In the genomic region with DNA sequence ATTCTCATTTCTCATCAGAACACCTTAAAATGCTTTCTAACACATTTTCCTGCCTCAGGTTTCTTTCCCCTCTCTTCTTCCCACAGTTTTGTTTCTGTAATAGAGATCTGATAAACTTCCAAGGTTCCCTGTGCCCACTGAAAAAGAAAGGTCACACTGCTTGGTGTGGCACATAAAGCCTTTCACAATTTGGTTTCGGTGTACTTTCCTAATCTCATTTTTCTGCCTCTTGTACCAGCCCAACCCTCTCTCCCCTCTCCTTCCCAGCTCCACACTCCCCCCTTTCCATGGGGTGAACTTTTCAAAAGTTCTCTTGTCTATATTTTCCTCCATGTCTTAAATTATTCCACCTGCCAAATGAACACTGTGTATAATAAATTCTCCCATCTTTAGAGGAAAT, we compare ENCODE assay signal across 16 cellular contexts. TPM values are rescaled to one million over a fixed set of nuclear protein-coding genes. Genes with fewer than 3 reads are reported as not detected.
DNase-seq lines count a peak whose midpoint lies in the region; ATAC-seq, FAIRE-seq and TF ChIP-seq lines count a peak whose summit lies in the region.
"Had no signal": no experiment of that assay in that cellular context is flagged by ENCODE, and none has a peak within 500 bp of the region (broad histone marks: within the 10 kb centered on the region; RNA-seq: fewer than 3 reads in every experiment).

No MANE protein-coding gene starts in this region.

- H3K9ac ChIP-seq in iPS-15b (ENCODE audit: low read depth, low read length): peak overlapping the region; percentile 17

- H3K4me3 Mint-ChIP-seq in T-helper 17 cell: peak overlapping the region; percentile 59
- H3K4me3 Mint-ChIP-seq in stimulated activated memory B cell treated with anti-CD40 and anti-IgM and Interleukin-4, amounts not matched to agents 10 μg/mL and 1 μg/mL and 100 μg/mL, for 72 hours: no peak overlapping the region
- H3K4me3 Mint-ChIP-seq in activated CD4-positive, alpha-beta T cell treated with anti-CD3 and anti-CD28 coated beads, Interleukin-2, amount 10 ng/mL, durations not matched to agents 24 days and 14 days: no peak overlapping the region
- H3K4me3 Mint-ChIP-seq: CD4-positive, alpha-beta memory T cell; HFFc6 had no signal

- ATAC-seq in T-helper 17 cell: no peak
- no peak for ATAC-seq in stimulated activated memory B cell treated with anti-CD40 and anti-IgM and Interleukin-4, amounts not matched to agents 10 μg/mL and 1 μg/mL and 100 μg/mL, for 72 hours
- ATAC-seq: Right ventricle myocardium inferior had no signal

- H3K27me3 Mint-ChIP-seq in T-helper 17 cell: no peaks in the 10 kb centered on the region
- H3K27me3 Mint-ChIP-seq in stimulated activated memory B cell treated with anti-CD40 and anti-IgM and Interleukin-4, amounts not matched to agents 10 μg/mL and 1 μg/mL and 100 μg/mL, for 72 hours: no peaks in the 10 kb centered on the region
- H3K27me3 Mint-ChIP-seq in activated CD4-positive, alpha-beta T cell treated with anti-CD3 and anti-CD28 coated beads, Interleukin-2, amount 10 ng/mL, durations not matched to agents 24 days and 14 days: no peaks in the 10 kb centered on the region
- H3K27me3 Mint-ChIP-seq: CD4-positive, alpha-beta memory T cell had no signal

- H3K36me3 ChIP-seq in iPS-15b (ENCODE audit: control insufficient read depth, insufficient read depth, low read length): no peaks in the 10 kb centered on the region
- H3K36me3 ChIP-seq in ascending aorta: no peaks in the 10 kb centered on the region

- H3K4me1 ChIP-seq in iPS-15b (ENCODE audit: control insufficient read depth, insufficient read depth, low read length): peaks cover 9% of the 10 kb centered on the region
- H3K4me1 ChIP-seq in ascending aorta: peaks cover 0 to 6% of the 10 kb centered on the region in 2 donors

- H3K9me3 ChIP-seq in T-helper 17 cell (ENCODE audit: control insufficient read depth, low read length, poor library complexity, severe bottlenecking): no peaks in the 10 kb centered on the region
- no peaks in the 10 kb centered on the region for H3K9me3 ChIP-seq in iPS-15b (ENCODE audit: control insufficient read depth, insufficient read depth, low read length)
- H3K9me3 ChIP-seq in ascending aorta: no peaks in the 10 kb centered on the region

- FAIRE-seq in GM19239 (lab: Jason Lieb, UNC): peak; percentile 52

- no peak for TF ChIP-seq CTCF in ascending aorta (IDR thresholded peaks at IDR 0.05)

- H3K36me3 Mint-ChIP-seq in T-helper 17 cell (ENCODE audit: low read depth): no peaks in the 10 kb centered on the region
- H3K36me3 Mint-ChIP-seq in stimulated activated memory B cell treated with anti-CD40 and anti-IgM and Interleukin-4, amounts not matched to agents 10 μg/mL and 1 μg/mL and 100 μg/mL, for 72 hours: no peaks in the 10 kb centered on the region
- peaks cover 12% of the 10 kb centered on the region for H3K36me3 Mint-ChIP-seq in activated CD4-positive, alpha-beta T cell treated with anti-CD3 and anti-CD28 coated beads, Interleukin-2, amount 10 ng/mL, durations not matched to agents 24 days and 14 days (ENCODE audit: low read depth)
- H3K36me3 Mint-ChIP-seq: CD4-positive, alpha-beta memory T cell had no signal

- DNase-seq in GM19239 (ENCODE audit: insufficient read length, low spot score) (no peak), T-helper 17 cell (no peak), ascending aorta (ENCODE audit: low spot score in 2 of 2) (no peak)
- DNase-seq in stimulated activated naive CD4-positive, alpha-beta T cell treated with Interleukin-2 at 50 U/mL for 16 hours (lab: John Stamatoyannopoulos, UW): no peak
- no peak for DNase-seq in activated CD4-positive, alpha-beta T cell treated with anti-CD3 and anti-CD28 coated beads, Interleukin-2, amount 10 ng/mL, durations not matched to agents 24 days and 14 days
- DNase-seq: ACHN; CD4-positive, alpha-beta memory T cell; DMS79 treated with DMSO at 0.1 percent for 48 hours; GDM1; HFFc6; KG1; NCI-H1092 treated with DMSO at 0.1 percent for 48 hours; NCI-H1694 had no signal

- H3K27ac ChIP-seq in ascending aorta: no peak overlapping the region

- H3K27me3 ChIP-seq in iPS-15b (ENCODE audit: control insufficient read depth, insufficient read depth, low read length) (no peaks in the 10 kb centered on the region), ascending aorta (no peaks in the 10 kb centered on the region)

- H3K4me1 Mint-ChIP-seq in T-helper 17 cell: peaks cover 34% of the 10 kb centered on the region
- peaks cover 39% of the 10 kb centered on the region for H3K4me1 Mint-ChIP-seq in stimulated activated memory B cell treated with anti-CD40 and anti-IgM and Interleukin-4, amounts not matched to agents 10 μg/mL and 1 μg/mL and 100 μg/mL, for 72 hours
- peaks cover 28% of the 10 kb centered on the region for H3K4me1 Mint-ChIP-seq in activated CD4-positive, alpha-beta T cell treated with anti-CD3 and anti-CD28 coated beads, Interleukin-2, amount 10 ng/mL, durations not matched to agents 24 days and 14 days

- H3K27ac Mint-ChIP-seq in T-helper 17 cell: peak overlapping the region; percentile 37
- peak overlapping the region; percentile 58 for H3K27ac Mint-ChIP-seq in stimulated activated memory B cell treated with anti-CD40 and anti-IgM and Interleukin-4, amounts not matched to agents 10 μg/mL and 1 μg/mL and 100 μg/mL, for 72 hours
- no peak overlapping the region for H3K27ac Mint-ChIP-seq in activated CD4-positive, alpha-beta T cell treated with anti-CD3 and anti-CD28 coated beads, Interleukin-2, amount 10 ng/mL, durations not matched to agents 24 days and 14 days
- H3K27ac Mint-ChIP-seq: HFFc6 had no signal

- intact Hi-C loops in ascending aorta (cut with DNase I): no loop called here
- intact Hi-C loops in activated CD4-positive, alpha-beta T cell treated with anti-CD3 and anti-CD28 coated beads, Interleukin-2, amount 10 ng/mL, durations not matched to agents 24 days and 14 days (cut with micrococcal nuclease): loop anchor here (10.0 kb wide), 1 partner anchor 565 kb away; a partner anchor contains a TSS

- H3K4me3 ChIP-seq in iPS-15b (ENCODE audit: low read depth, low read length) (no peak overlapping the region), ascending aorta (no peak overlapping the region)

- no peaks in the 10 kb centered on the region for H3K9me3 Mint-ChIP-seq in stimulated activated memory B cell treated with anti-CD40 and anti-IgM and Interleukin-4, amounts not matched to agents 10 μg/mL and 1 μg/mL and 100 μg/mL, for 72 hours
- no peaks in the 10 kb centered on the region for H3K9me3 Mint-ChIP-seq in activated CD4-positive, alpha-beta T cell treated with anti-CD3 and anti-CD28 coated beads, Interleukin-2, amount 10 ng/mL, durations not matched to agents 24 days and 14 days
- H3K9me3 Mint-ChIP-seq: CD4-positive, alpha-beta memory T cell; HFFc6 had no signal

RNA-seq across cellular contexts. Expression of a gene that starts 7.2 kb away (rescaled TPM):
- total RNA-seq in T-helper 17 cell (10 to 100 TPM; 34.9 to 38.3 TPM), ascending aorta (6.5 TPM)
- 20.2 and 22.8 TPM in 2 replicates for total RNA-seq in activated CD4-positive, alpha-beta T cell treated with anti-CD3 and anti-CD28 coated beads, Interleukin-2, amount 10 ng/mL, durations not matched to agents 24 days and 14 days
